Comparison of ENCODE assay signal across 19 cellular contexts in genomic region chr10:103762924-103763323, GRCh38.
DNase-seq lines count a peak whose midpoint lies in the region; ATAC-seq and TF ChIP-seq lines count a peak whose summit lies in the region.
"Had no signal": no experiment of that assay in that cellular context is flagged by ENCODE, and none has a peak within 500 bp of the region (broad histone marks: within the 10 kb centered on the region; RNA-seq: fewer than 3 reads in every experiment).

No MANE protein-coding gene starts in this region.

- WGBS in esophagus squamous epithelium, 2 donors: 89 to 100% methylated on average over 1 to 2 of the region's 2 CpGs
- WGBS in smooth muscle cell (ENCODE audit: low lambda C conversion rate): 92% methylated on average over 2 of the region's 2 CpGs

- no peak overlapping the region for H3K9ac ChIP-seq in smooth muscle cell (ENCODE audit: low read depth)
- H3K9ac ChIP-seq: KMS-11 had no signal

- peaks cover 22% of the 10 kb centered on the region for H3F3A ChIP-seq in smooth muscle cell (ENCODE audit: low read depth)

- H3K27me3 Mint-ChIP-seq in activated CD4-positive, alpha-beta T cell treated with anti-CD3 and anti-CD28 coated beads, Interleukin-2, amount 10 ng/mL, durations not matched to agents 24 days and 14 days: peaks cover 2% of the 10 kb centered on the region

- peak overlapping the region; percentile 47 for H3K4me3 ChIP-seq in OCI-LY7 (ENCODE audit: low read depth, low read length, poor library complexity, severe bottlenecking)
- no peak overlapping the region for H3K4me3 ChIP-seq in esophagus squamous epithelium
- H3K4me3 ChIP-seq in smooth muscle cell: no peak overlapping the region
- H3K4me3 ChIP-seq: hepatocyte, lung had no signal

- ATAC-seq in HG02973 (IDR thresholded peaks at IDR 0.05; ENCODE audit: unreplicated experiment): no peak

- no peak for TF ChIP-seq POLR2A in esophagus squamous epithelium (IDR thresholded peaks at IDR 0.05)

- no peaks in the 10 kb centered on the region for H3K9me3 Mint-ChIP-seq in activated CD4-positive, alpha-beta T cell treated with anti-CD3 and anti-CD28 coated beads, Interleukin-2, amount 10 ng/mL, durations not matched to agents 24 days and 14 days

- H3K27ac Mint-ChIP-seq in activated CD4-positive, alpha-beta T cell treated with anti-CD3 and anti-CD28 coated beads, Interleukin-2, amount 10 ng/mL, durations not matched to agents 24 days and 14 days: peak overlapping the region; percentile 7

- CTCF ChIA-PET in OCI-LY7 (lab: Charles Lee; ENCODE audit: unreplicated experiment): no interaction called here

- peaks cover 56% of the 10 kb centered on the region for H3K4me1 Mint-ChIP-seq in activated CD4-positive, alpha-beta T cell treated with anti-CD3 and anti-CD28 coated beads, Interleukin-2, amount 10 ng/mL, durations not matched to agents 24 days and 14 days

- H3K27me3 ChIP-seq in esophagus squamous epithelium: no peaks in the 10 kb centered on the region
- no peaks in the 10 kb centered on the region for H3K27me3 ChIP-seq in smooth muscle cell (ENCODE audit: low read depth)
- H3K27me3 ChIP-seq: hepatocyte had no signal

- peak overlapping the region; percentile 72 for H3K4me2 ChIP-seq in OCI-LY7 (ENCODE audit: low read length)
- no peak overlapping the region for H3K4me2 ChIP-seq in smooth muscle cell
- H3K4me2 ChIP-seq: hepatocyte, KMS-11 had no signal

- H3K79me2 ChIP-seq in OCI-LY7 (ENCODE audit: insufficient read depth, low read depth, low read length) (no peaks in the 10 kb centered on the region), smooth muscle cell (ENCODE audit: low read depth) (peaks cover 18% of the 10 kb centered on the region)
- H3K79me2 ChIP-seq: hepatocyte had no signal

- intact Hi-C loops in activated CD4-positive, alpha-beta T cell treated with anti-CD3 and anti-CD28 coated beads, Interleukin-2, amount 10 ng/mL, durations not matched to agents 24 days and 14 days (cut with micrococcal nuclease): no loop called here
- intact Hi-C loops in OCI-LY7 (cut with micrococcal nuclease; ENCODE audit: unreplicated experiment) (no loop called here), esophagus squamous epithelium (cut with DNase I) (no loop called here)

- H2AFZ ChIP-seq in OCI-LY7 (ENCODE audit: low read length) (peak overlapping the region; percentile 96; the same call in 1 of the 2 replicates), smooth muscle cell (ENCODE audit: low read depth) (no peak overlapping the region)
- H2AFZ ChIP-seq: hepatocyte had no signal

- H3K27ac ChIP-seq in OCI-LY7 (ENCODE audit: low read depth, low read length, poor library complexity, severe bottlenecking): peak overlapping the region; percentile 57
- H3K27ac ChIP-seq in esophagus squamous epithelium: peak overlapping the region in 3 of 4 donors; percentile 27 to 79 (median 37)
- H3K27ac ChIP-seq in smooth muscle cell (ENCODE audit: low read depth): peak overlapping the region; percentile 45
- H3K27ac ChIP-seq: C4-2B, hepatocyte, KMS-11 had no signal

- H3K9me3 ChIP-seq in OCI-LY7 (ENCODE audit: low read length): no peaks in the 10 kb centered on the region
- H3K9me3 ChIP-seq in esophagus squamous epithelium: no peaks in the 10 kb centered on the region
- no peaks in the 10 kb centered on the region for H3K9me3 ChIP-seq in smooth muscle cell (replicated peaks; ENCODE audit: low read depth)

- H3K9me2 ChIP-seq in OCI-LY7 (ENCODE audit: insufficient read depth, low read length): no peaks in the 10 kb centered on the region

- BruUV-seq in OCI-LY7 (replicated peaks; lab: Mats Ljungman, UMichigan): no TSS peak

- no peak for DNase-seq in activated CD4-positive, alpha-beta T cell treated with anti-CD3 and anti-CD28 coated beads, Interleukin-2, amount 10 ng/mL, durations not matched to agents 24 days and 14 days
- DNase-seq in activated CD4-positive, alpha-beta T cell treated with anti-CD3 and anti-CD28 coated beads, Interleukin-2, amount 50 U/mL, for 1 hour: no peak
- no peak for DNase-seq in OCI-LY7 (ENCODE audit: low spot score)
- no peak for DNase-seq in esophagus squamous epithelium (lab: John Stamatoyannopoulos, UW)
- DNase-seq in smooth muscle cell (lab: John Stamatoyannopoulos, UW; ENCODE audit: unreplicated experiment): no peak
- DNase-seq in stimulated activated naive CD4-positive, alpha-beta T cell (lab: John Stamatoyannopoulos, UW): no peak
- no peak for DNase-seq in GM19238 (ENCODE audit: insufficient read length, low spot score)
- DNase-seq: activated CD8-positive, alpha-beta memory T cell treated with anti-CD3 and anti-CD28 coated beads, Interleukin-2, amount 50 U/mL, for 4 hours; activated effector memory CD4-positive, alpha-beta T cell treated with Interleukin-2 at 50 U/mL for 16 hours; cortex of kidney; NCI-H1048; NCI-H2029 treated with DMSO at 0.1 percent for 48 hours; retina; SW 1271 had no signal

- H3K4me1 ChIP-seq in OCI-LY7 (ENCODE audit: insufficient read depth, low read length, poor library complexity, severe bottlenecking): peaks cover 42% of the 10 kb centered on the region
- H3K4me1 ChIP-seq in esophagus squamous epithelium: peaks cover 38 to 99% (median 66%) of the 10 kb centered on the region in 3 donors
- H3K4me1 ChIP-seq in smooth muscle cell (ENCODE audit: low read depth): peaks cover 24% of the 10 kb centered on the region

- no peak overlapping the region for H3K4me3 Mint-ChIP-seq in activated CD4-positive, alpha-beta T cell treated with anti-CD3 and anti-CD28 coated beads, Interleukin-2, amount 10 ng/mL, durations not matched to agents 24 days and 14 days

- H4K20me1 ChIP-seq in OCI-LY7 (ENCODE audit: insufficient read depth, low read length) (no peaks in the 10 kb centered on the region), smooth muscle cell (ENCODE audit: low read depth) (no peaks in the 10 kb centered on the region)

- POLR2A ChIA-PET in OCI-LY7 (lab: Charles Lee): interaction anchor here (0.6 kb wide), 1 partner anchor 11 kb away, joined by 3 read pairs; no protein-coding TSS in a partner anchor

- no peaks in the 10 kb centered on the region for H3K36me3 Mint-ChIP-seq in activated CD4-positive, alpha-beta T cell treated with anti-CD3 and anti-CD28 coated beads, Interleukin-2, amount 10 ng/mL, durations not matched to agents 24 days and 14 days (ENCODE audit: low read depth)

- TF ChIP-seq CTCF in OCI-LY7 (conservative IDR thresholded peaks at IDR 0.05; ENCODE audit: low read length): no peak
- TF ChIP-seq CTCF in esophagus squamous epithelium (IDR thresholded peaks at IDR 0.05): no peak
- TF ChIP-seq CTCF in smooth muscle cell (IDR thresholded peaks at IDR 0.05; ENCODE audit: borderline replicate concordance, insufficient read depth, poor library complexity, severe bottlenecking): no peak

- H3K36me3 ChIP-seq in OCI-LY7 (ENCODE audit: insufficient read depth, low read length) (no peaks in the 10 kb centered on the region), esophagus squamous epithelium (peaks cover 0 to 35% (median 8%) of the 10 kb centered on the region in 3 donors), smooth muscle cell (ENCODE audit: low read depth) (no peaks in the 10 kb centered on the region)
